Comparison of ENCODE assay signal across 9 cellular contexts in genomic region chr19:6587093-6587820, GRCh38. TPM values are rescaled to one million over a fixed set of nuclear protein-coding genes. Genes with fewer than 3 reads are reported as not detected.
DNase-seq lines count a peak whose midpoint lies in the region; ATAC-seq and TF ChIP-seq lines count a peak whose summit lies in the region.
"Had no signal": no experiment of that assay in that cellular context is flagged by ENCODE, and none has a peak within 500 bp of the region (broad histone marks: within the 10 kb centered on the region; RNA-seq: fewer than 3 reads in every experiment).

No MANE protein-coding gene starts in this region.

- H3K36me3 ChIP-seq in iPS-20b (ENCODE audit: insufficient read depth, low read depth, low read length): no peaks in the 10 kb centered on the region

- peak overlapping the region; percentile 88 for H3K4me3 Mint-ChIP-seq in activated B cell treated with CpG ODN at 0.5 μM for 24 hours

- H3K4me3 ChIP-seq in AG04450 (ENCODE audit: low read depth, low read length): peak overlapping the region; percentile 29; the same call in 1 of the 2 replicates
- H3K4me3 ChIP-seq in iPS-20b (ENCODE audit: low read length): peak overlapping the region; percentile 65

- H3K9ac ChIP-seq in iPS-20b (ENCODE audit: low read depth, low read length): peak overlapping the region; percentile 1; the same call in 1 of the 2 replicates

- TF ChIP-seq POLR2A in GM19099 (IDR thresholded peaks at IDR 0.05; ENCODE audit: extremely low read depth, insufficient read length, low read depth): peak; percentile 59

- H3K27me3 Mint-ChIP-seq in activated B cell treated with CpG ODN at 0.5 μM for 24 hours: peaks cover 5% of the 10 kb centered on the region

- POLR2A ChIA-PET in AG04450 (lab: Yijun Ruan, JAX): interaction anchor here (0.6 kb wide), 1 partner anchor 157 kb away, joined by 4 read pairs; no protein-coding TSS in a partner anchor
- POLR2A ChIA-PET in activated B cell treated with CpG ODN at 0.5 μM for 24 hours (lab: Charles Lee): interaction anchor here (0.5 to 3.1 kb wide), 19 partner anchors 8 to 482 kb away, joined by 3 to 38 read pairs (median 5); partner anchors contain the start of gene ZNF557

- peaks cover 57% of the 10 kb centered on the region for H3K4me1 Mint-ChIP-seq in activated B cell treated with CpG ODN at 0.5 μM for 24 hours

- H3K27ac Mint-ChIP-seq in activated B cell treated with CpG ODN at 0.5 μM for 24 hours: peak overlapping the region; percentile 82

- intact Hi-C loops in activated B cell treated with CpG ODN at 0.5 μM for 24 hours (cut with micrococcal nuclease): loop anchor here (5.0 kb wide), 1 partner anchor 225 kb away; the partner anchor contains the start of gene CLPP

- H3K9me3 Mint-ChIP-seq in activated B cell treated with CpG ODN at 0.5 μM for 24 hours: no peaks in the 10 kb centered on the region

- no peak overlapping the region for H3K27ac ChIP-seq in AG04450 (ENCODE audit: low read depth, low read length)
- no peak overlapping the region for H3K27ac ChIP-seq in iPS-20b (ENCODE audit: low read length)

- H3K36me3 Mint-ChIP-seq in activated B cell treated with CpG ODN at 0.5 μM for 24 hours (ENCODE audit: low read depth): peaks cover 23% of the 10 kb centered on the region

- H3K27me3 ChIP-seq in AG04450 (ENCODE audit: control insufficient read depth, insufficient read depth, low read length) (peaks cover 34% of the 10 kb centered on the region), iPS-20b (ENCODE audit: insufficient read depth, low read length) (peaks cover 72% of the 10 kb centered on the region)

- DNase-seq in AG04450 (ENCODE audit: low read depth, low spot score): no peak
- DNase-seq in activated B cell treated with CpG ODN at 0.5 μM for 24 hours: peak; percentile 47
- DNase-seq in OCI-M2 (lab: John Stamatoyannopoulos, UW; ENCODE audit: unreplicated experiment): no peak

- CTCF ChIA-PET in AG04450 (lab: Charles Lee): interaction anchor here (1.1 kb wide), 1 partner anchor 46 kb away, joined by 3 read pairs; no protein-coding TSS in a partner anchor
- CTCF ChIA-PET in activated B cell treated with CpG ODN at 0.5 μM for 24 hours (lab: Charles Lee): interaction anchor here (0.6 to 1.4 kb wide), 5 partner anchors 44 to 70 kb away, joined by 3 to 6 read pairs (median 4); no protein-coding TSS in a partner anchor

- no peak for TF ChIP-seq CTCF in AG04450 (IDR thresholded peaks at IDR 0.05; ENCODE audit: low read depth, low read length)
- no peak for TF ChIP-seq CTCF in activated B cell treated with CpG ODN at 0.5 μM for 24 hours (IDR thresholded peaks at IDR 0.05)

- ATAC-seq in activated B cell treated with CpG ODN at 0.5 μM for 24 hours (ENCODE audit: low read depth) (peak; percentile 36), HG02870 (IDR thresholded peaks at IDR 0.05; ENCODE audit: unreplicated experiment) (no peak), GM18873 (IDR thresholded peaks at IDR 0.05; ENCODE audit: low FRiP score, unreplicated experiment) (no peak), HG02938 (IDR thresholded peaks at IDR 0.05; ENCODE audit: unreplicated experiment) (no peak)

- peaks cover 16% of the 10 kb centered on the region; the same call in 1 of the 2 replicates for H3K4me1 ChIP-seq in iPS-20b (ENCODE audit: insufficient read depth, low read length)

- H3K9me3 ChIP-seq in AG04450 (ENCODE audit: control insufficient read depth, insufficient read depth, low read length): no peaks in the 10 kb centered on the region; the same call in none of the 2 replicates
- 0 out of 2 replicates have a peak, but pooled peaks cover 2% of the 10 kb centered on the region for H3K9me3 ChIP-seq in iPS-20b (ENCODE audit: insufficient read depth, low read depth, low read length)

RNA-seq across cellular contexts. Expression of gene CD70, which starts 3.7 kb away (rescaled TPM):
- not detected in 2 replicates for polyA plus RNA-seq in AG04450 (2011; rRNA removed)
- polyA minus RNA-seq in AG04450 (2011; rRNA and poly(A)+ RNA removed): not detected in 2 replicates
- total RNA-seq in activated B cell treated with CpG ODN at 0.5 μM for 24 hours: 29.3 and 29.7 TPM in 2 replicates
- total RNA-seq: fibroblast of villous mesenchyme had no signal

RNA-seq across cellular contexts. Expression of gene TNFSF9, which starts 56.4 kb away (rescaled TPM):
- 0.14 and 0.16 TPM in 2 replicates for polyA plus RNA-seq in AG04450 (2011; rRNA removed)
- polyA minus RNA-seq in AG04450 (2011; rRNA and poly(A)+ RNA removed): 0.13 and 0.23 TPM in 2 replicates
- 6.0 and 7.1 TPM in 2 replicates for total RNA-seq in activated B cell treated with CpG ODN at 0.5 μM for 24 hours
- total RNA-seq: fibroblast of villous mesenchyme had no signal
